Comparison of ENCODE assay signal across 8 cellular contexts in genomic region chr15:66803182-66803729, GRCh38.
DNase-seq lines count a peak whose midpoint lies in the region; ATAC-seq and TF ChIP-seq lines count a peak whose summit lies in the region.

No MANE protein-coding gene starts in this region.

- H3K9me3 Mint-ChIP-seq in endothelial cell (ENCODE audit: unreplicated experiment), result no peaks in the 10 kb centered on the region
- peaks cover 7% of the 10 kb centered on the region for H3K9me3 Mint-ChIP-seq in mesothelial cell of epicardium

- H3K36me3 Mint-ChIP-seq in endothelial cell (ENCODE audit: low read depth, unreplicated experiment), result no peaks in the 10 kb centered on the region
- H3K36me3 Mint-ChIP-seq in mesothelial cell of epicardium, result peaks cover 5% of the 10 kb centered on the region

- H4K20me1 ChIP-seq in PC-3 (ENCODE audit: low read length), result no peaks in the 10 kb centered on the region

- H3K36me3 ChIP-seq in PC-3 (ENCODE audit: low read depth, low read length), result no peaks in the 10 kb centered on the region

- no peak for TF ChIP-seq CTCF in PC-3 (conservative IDR thresholded peaks at IDR 0.05; ENCODE audit: low read depth, low read length)
- TF ChIP-seq CTCF in endothelial cell (IDR thresholded peaks at IDR 0.05; ENCODE audit: unreplicated experiment), result no peak
- no peak for TF ChIP-seq CTCF in mesothelial cell of epicardium (IDR thresholded peaks at IDR 0.05; ENCODE audit: unreplicated experiment)

- no peaks in the 10 kb centered on the region for H3K27me3 ChIP-seq in PC-3 (ENCODE audit: low read length)

- H3F3A ChIP-seq in PC-3 (ENCODE audit: low read length, unreplicated experiment), result no peaks in the 10 kb centered on the region

- H3K9me2 ChIP-seq in PC-3 (replicated peaks; ENCODE audit: low read length), result no peaks in the 10 kb centered on the region

- peaks cover 13% of the 10 kb centered on the region for H3K4me1 Mint-ChIP-seq in endothelial cell (ENCODE audit: unreplicated experiment)
- peaks cover 52% of the 10 kb centered on the region for H3K4me1 Mint-ChIP-seq in mesothelial cell of epicardium

- H3K27ac Mint-ChIP-seq in endothelial cell (ENCODE audit: unreplicated experiment) (no peak overlapping the region), mesothelial cell of epicardium (peak overlapping the region; percentile 96)

- no peaks in the 10 kb centered on the region for H3K79me2 ChIP-seq in PC-3 (ENCODE audit: low read length)

- no peaks in the 10 kb centered on the region for H3K9me3 ChIP-seq in PC-3 (ENCODE audit: low read length)

- intact Hi-C loops in PC-3 (cut with micrococcal nuclease), result loop anchor here (2.0 to 5.0 kb wide), 2 partner anchors 28 to 49 kb away; no protein-coding TSS in a partner anchor

- peak overlapping the region; percentile 31; the same call in 1 of the 2 replicates for H3K4me3 ChIP-seq in PC-3 (ENCODE audit: low read length)

- H3K27me3 Mint-ChIP-seq in endothelial cell (ENCODE audit: unreplicated experiment) (no peaks in the 10 kb centered on the region), mesothelial cell of epicardium (ENCODE audit: low read depth) (no peaks in the 10 kb centered on the region)

- DNase-seq in DMS79 (lab: John Stamatoyannopoulos, UW) (peak; percentile 21), PC-3 (peak; percentile 97), endothelial cell (ENCODE audit: low spot score) (peak; percentile 64), mesothelial cell of epicardium (ENCODE audit: low spot score in 2 of 2, unreplicated experiment in 2 of 2) (peak; percentile 74 to 87), SKM-1 (lab: John Stamatoyannopoulos, UW; ENCODE audit: unreplicated experiment) (no peak), NK-92 (lab: John Stamatoyannopoulos, UW; ENCODE audit: unreplicated experiment) (no peak)

- BruUV-seq in PC-3 (replicated peaks; lab: Mats Ljungman, UMichigan), result no TSS peak

- CTCF ChIA-PET in PC-3 (lab: Charles Lee), result interaction anchor here (0.6 to 0.8 kb wide), 2 partner anchors 20 to 80 kb away, joined by 3 to 6 read pairs; no protein-coding TSS in a partner anchor

- H3K9ac ChIP-seq in PC-3 (ENCODE audit: low read length), result peak overlapping the region; percentile 53; the same call in 1 of the 2 replicates

- H3K4me1 ChIP-seq in PC-3 (ENCODE audit: insufficient read depth, low read length), result peaks cover 56% of the 10 kb centered on the region

- H3K4me2 ChIP-seq in PC-3 (ENCODE audit: low read length), result peak overlapping the region; percentile 81

- POLR2A ChIA-PET in PC-3 (lab: Charles Lee; ENCODE audit: unreplicated experiment), result no interaction called here

- peak overlapping the region; percentile 10; the same call in 1 of the 2 replicates for H2AFZ ChIP-seq in PC-3 (ENCODE audit: low read length)

- peak; percentile 97 for ATAC-seq in PC-3
- ATAC-seq in HG03520 (IDR thresholded peaks at IDR 0.05; ENCODE audit: unreplicated experiment), result no peak
- ATAC-seq in GM21515 (IDR thresholded peaks at IDR 0.05; ENCODE audit: unreplicated experiment), result no peak

- peak overlapping the region; percentile 85 for H3K27ac ChIP-seq in PC-3 (ENCODE audit: low read length)

- no peak overlapping the region for H3K4me3 Mint-ChIP-seq in endothelial cell (ENCODE audit: unreplicated experiment)
- no peak overlapping the region for H3K4me3 Mint-ChIP-seq in mesothelial cell of epicardium

Comparison
In these comparisons a context has a peak if more than half of its experiments do, and no peak if none do; other contexts are left out.
1. DNase-seq: peak in DMS79 (single experiment), PC-3 (single experiment), endothelial cell (single experiment) and mesothelial cell of epicardium (2 of 2); none in SKM-1 (single experiment) and NK-92 (single experiment).